Comparison of ENCODE assay signal across 8 cellular contexts in genomic region chr19:19034204-19034624, GRCh38. TPM values are rescaled to one million over a fixed set of nuclear protein-coding genes. Genes with fewer than 3 reads are reported as not detected.
DNase-seq lines count a peak whose midpoint lies in the region; ATAC-seq and TF ChIP-seq lines count a peak whose summit lies in the region.

No MANE protein-coding gene starts in this region.

- no peaks in the 10 kb centered on the region for H3K27me3 ChIP-seq in Caco-2 (replicated peaks; ENCODE audit: control insufficient read depth, insufficient read depth, low read length)
- no peaks in the 10 kb centered on the region for H3K27me3 ChIP-seq in iPS-18a (ENCODE audit: control insufficient read depth, insufficient read depth, low read length)
- H3K27me3 ChIP-seq in skeletal muscle tissue (ENCODE audit: control insufficient read depth in 3 of 3, insufficient read depth in 3 of 3, low read length in 3 of 3): no peaks in the 10 kb centered on the region

- H3K4me1 ChIP-seq in Caco-2 (no peaks in the 10 kb centered on the region; the same call in 1 of the 2 replicates), iPS-18a (ENCODE audit: control insufficient read depth, low read depth, low read length) (peaks cover 5% of the 10 kb centered on the region), skeletal muscle tissue (ENCODE audit: control insufficient read depth in 3 of 3, insufficient read depth in 3 of 3, low read length in 3 of 3) (peaks cover 22 to 36% (median 24%) of the 10 kb centered on the region in 3 donors)

- H3K9me3 ChIP-seq in Caco-2 (peaks cover 11% of the 10 kb centered on the region; the same call in 1 of the 2 replicates), T-helper 17 cell (ENCODE audit: control insufficient read depth, low read length, poor library complexity, severe bottlenecking) (no peaks in the 10 kb centered on the region), iPS-18a (ENCODE audit: control insufficient read depth, low read depth, low read length) (peaks cover 4% of the 10 kb centered on the region), skeletal muscle tissue (ENCODE audit: control insufficient read depth in 3 of 3, low read length in 3 of 3) (no peaks in the 10 kb centered on the region)

- H3K9ac ChIP-seq in iPS-18a (ENCODE audit: low read length): peak overlapping the region; percentile 87
- H3K9ac ChIP-seq in skeletal muscle tissue (ENCODE audit: low read depth in 1 of 3, low read length in 3 of 3): peak overlapping the region; percentile 90 to 96 (median 92)

- peaks cover 2% of the 10 kb centered on the region; the same call in 1 of the 2 replicates for H3K36me3 ChIP-seq in Caco-2 (ENCODE audit: control insufficient read depth, insufficient read depth, low read length)
- peaks cover 17% of the 10 kb centered on the region for H3K36me3 ChIP-seq in iPS-18a (ENCODE audit: control insufficient read depth, low read depth, low read length)
- peaks cover 8 to 12% (median 8%) of the 10 kb centered on the region in 3 donors for H3K36me3 ChIP-seq in skeletal muscle tissue (ENCODE audit: control insufficient read depth in 3 of 3, insufficient read depth in 3 of 3, low read length in 3 of 3)

- no peak for TF ChIP-seq CTCF in Caco-2 (IDR thresholded peaks at IDR 0.05; ENCODE audit: insufficient read depth in 1 of 2, low read depth in 1 of 2, low read length in 1 of 2, severe bottlenecking in 1 of 2, unreplicated experiment in 1 of 2)

- peaks cover 41% of the 10 kb centered on the region for H3K36me3 Mint-ChIP-seq in Caco-2 (ENCODE audit: insufficient read depth, unreplicated experiment)
- H3K36me3 Mint-ChIP-seq in T-helper 17 cell (ENCODE audit: low read depth): no peaks in the 10 kb centered on the region

- H3K27me3 Mint-ChIP-seq in Caco-2 (ENCODE audit: insufficient read depth, unreplicated experiment): no peaks in the 10 kb centered on the region
- H3K27me3 Mint-ChIP-seq in T-helper 17 cell: no peaks in the 10 kb centered on the region

- H3K27ac ChIP-seq in iPS-18a (ENCODE audit: low read length) (peak overlapping the region; percentile 56), skeletal muscle tissue (ENCODE audit: low read depth, low read length) (peak overlapping the region; percentile 82)

- no peaks in the 10 kb centered on the region for H3K9me3 Mint-ChIP-seq in Caco-2 (ENCODE audit: unreplicated experiment)

- H3K4me1 Mint-ChIP-seq in Caco-2 (ENCODE audit: low read depth, unreplicated experiment): no peaks in the 10 kb centered on the region
- peaks cover 12% of the 10 kb centered on the region for H3K4me1 Mint-ChIP-seq in T-helper 17 cell

- ATAC-seq in T-helper 17 cell: peak; percentile 71
- no peak for ATAC-seq in GM19455 (IDR thresholded peaks at IDR 0.05; ENCODE audit: unreplicated experiment)

- H3K4me3 Mint-ChIP-seq in Caco-2 (ENCODE audit: unreplicated experiment) (peak overlapping the region; percentile 96), T-helper 17 cell (peak overlapping the region; percentile 91)

- peak; percentile 80 to 85 for DNase-seq in Caco-2
- peak; percentile 79 for DNase-seq in H4 (ENCODE audit: low spot score)
- DNase-seq in NCI-H1694 (lab: John Stamatoyannopoulos, UW): peak; percentile 85
- peak; percentile 50 to 62 (median 56) for DNase-seq in T-helper 17 cell
- DNase-seq in anterior cingulate cortex (lab: John Stamatoyannopoulos, UW): peak in 32 of 58 donors; percentile 8 to 53 (median 26)

- H3K4me3 ChIP-seq in Caco-2 (ENCODE audit: low read depth, low read length) (peak overlapping the region; percentile 77), iPS-18a (ENCODE audit: low read length) (peak overlapping the region; percentile 94), skeletal muscle tissue (ENCODE audit: low read length in 3 of 3) (peak overlapping the region; percentile 77 to 97 (median 85))

- POLR2A ChIA-PET in Caco-2 (lab: Charles Lee): no interaction called here

- H3K27ac Mint-ChIP-seq in Caco-2 (ENCODE audit: unreplicated experiment) (peak overlapping the region; percentile 85), T-helper 17 cell (peak overlapping the region; percentile 89)

- intact Hi-C loops in Caco-2 (cut with micrococcal nuclease; ENCODE audit: unreplicated experiment): no loop called here

- BruUV-seq in Caco-2 (replicated peaks; lab: Mats Ljungman, UMichigan): TSS peak; percentile 70

- CTCF ChIA-PET in Caco-2 (lab: Charles Lee): no interaction called here

RNA-seq across cellular contexts. Expression of gene ARMC6, which starts 0.8 kb away (rescaled TPM):
- total RNA-seq in Caco-2 (2022): 40.1 and 44.6 TPM in 2 replicates
- total RNA-seq in H4 (2014; rRNA removed; shearing (Covaris generic)): 57.7 and 62.0 TPM in 2 replicates
- 10 to 100 TPM; 11.6 to 12.3 TPM for total RNA-seq in T-helper 17 cell
- total RNA-seq in skeletal muscle tissue: 27.1 TPM

RNA-seq across cellular contexts. Expression of gene SUGP2, which starts 0.9 kb away (rescaled TPM):
- total RNA-seq in Caco-2 (2022): 74.1 and 75.6 TPM in 2 replicates
- total RNA-seq in H4 (2014; rRNA removed; shearing (Covaris generic)): 21.7 and 25.2 TPM in 2 replicates
- total RNA-seq in T-helper 17 cell: 100 to 1,000 TPM; 109 to 127 TPM
- total RNA-seq in skeletal muscle tissue: 19.8 TPM

RNA-seq across cellular contexts. Expression of gene SLC25A42, which starts 29.6 kb away (rescaled TPM):
- 4.5 and 5.4 TPM in 2 replicates for total RNA-seq in Caco-2 (2022)
- total RNA-seq in H4 (2014; rRNA removed; shearing (Covaris generic)): 4.2 and 6.3 TPM in 2 replicates
- total RNA-seq in T-helper 17 cell: 10 to 100 TPM; 17.1 to 18.9 TPM
- 7.8 TPM for total RNA-seq in skeletal muscle tissue

Comparison
In these comparisons a context has a peak if more than half of its experiments do, and no peak if none do; other contexts are left out.
1. DNase-seq: peak in every context shown above with its lines; median percentile 85 in NCI-H1694; 82 in Caco-2; 79 in H4; 56 in T-helper 17 cell; 26 in anterior cingulate cortex.